In the genomic region with DNA sequence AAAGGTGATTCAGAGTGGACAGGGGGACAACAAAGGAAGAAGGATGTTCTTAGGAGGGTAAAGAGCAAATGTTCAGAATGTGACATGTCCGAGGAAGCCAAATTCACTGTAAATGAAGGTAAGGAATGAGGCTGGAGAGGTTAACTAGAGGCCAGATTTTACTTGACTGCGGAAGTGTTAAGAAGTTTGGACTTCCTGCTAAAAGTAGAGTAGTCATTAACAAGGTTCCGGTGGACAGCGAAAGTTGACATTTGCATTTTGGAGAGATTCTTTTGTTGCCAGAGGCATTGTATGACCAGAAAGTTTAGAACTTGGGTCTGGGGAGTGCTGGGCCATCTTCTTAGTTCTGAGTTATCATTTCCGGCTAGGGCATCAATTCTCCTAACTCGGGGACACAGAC, we compare ENCODE assay signal across 15 cellular contexts. TPM values are rescaled to one million over a fixed set of nuclear protein-coding genes. Genes with fewer than 3 reads are reported as not detected.
DNase-seq lines count a peak whose midpoint lies in the region; ATAC-seq, FAIRE-seq and TF ChIP-seq lines count a peak whose summit lies in the region.
"Had no signal": no experiment of that assay in that cellular context is flagged by ENCODE, and none has a peak within 500 bp of the region (broad histone marks: within the 10 kb centered on the region; RNA-seq: fewer than 3 reads in every experiment).

No MANE protein-coding gene starts in this region.

- no peak overlapping the region for H2BK12ac ChIP-seq in trophoblast cell (ENCODE audit: low read length)

- H3K9me3 Mint-ChIP-seq in CD4-positive, CD25-positive, alpha-beta regulatory T cell: no peaks in the 10 kb centered on the region
- no peaks in the 10 kb centered on the region for H3K9me3 Mint-ChIP-seq in activated naive CD4-positive, alpha-beta T cell treated with anti-CD3 and anti-CD28 coated beads, Interleukin-2, amount 10 ng/mL, durations not matched to agents 7 days and 5 days
- H3K9me3 Mint-ChIP-seq: CD4-positive, alpha-beta memory T cell had no signal

- H4K20me1 ChIP-seq in endothelial cell of umbilical vein (replicated peaks; ENCODE audit: control insufficient read depth, extremely low read depth, insufficient read depth, low read length): no peaks in the 10 kb centered on the region
- H4K20me1 ChIP-seq: BLaER1 treated with 17β-estradiol and CSF1 and Interleukin-3, amounts not matched to agents 10 nM and 100 nM had no signal

- H3K4me3 ChIP-seq in CD4-positive, CD25-positive, alpha-beta regulatory T cell (ENCODE audit: low read depth, low read length): no peak overlapping the region
- no peak overlapping the region for H3K4me3 ChIP-seq in Panc1 (ENCODE audit: low read depth in 2 of 2, low read length in 2 of 2)
- H3K4me3 ChIP-seq in endothelial cell of umbilical vein (replicated peaks in 1 of 3; ENCODE audit: insufficient read depth in 1 of 3, low read depth in 1 of 3, low read length in 3 of 3): no peak overlapping the region
- no peak overlapping the region for H3K4me3 ChIP-seq in trophoblast cell (ENCODE audit: low read depth, low read length)
- H3K4me3 ChIP-seq: BLaER1 treated with 17β-estradiol and CSF1 and Interleukin-3, amounts not matched to agents 10 nM and 100 nM had no signal

- H4K91ac ChIP-seq in trophoblast cell (ENCODE audit: low read depth, low read length): no peak overlapping the region

- no peak overlapping the region for H3K18ac ChIP-seq in trophoblast cell (ENCODE audit: low read length)

- H3K27ac ChIP-seq in CD4-positive, CD25-positive, alpha-beta regulatory T cell (ENCODE audit: insufficient read depth, low read length, poor library complexity, severe bottlenecking): no peak overlapping the region
- peak overlapping the region; percentile 98 for H3K27ac ChIP-seq in Panc1 (ENCODE audit: low read length)
- no peak overlapping the region for H3K27ac ChIP-seq in endothelial cell of umbilical vein (ENCODE audit: insufficient read depth, low read depth, low read length)
- no peak overlapping the region for H3K27ac ChIP-seq in trophoblast cell (ENCODE audit: low read depth, low read length)
- H3K27ac ChIP-seq: BLaER1 treated with 17β-estradiol and CSF1 and Interleukin-3, amounts not matched to agents 10 nM and 100 nM had no signal

- DNase-seq in CD4-positive, CD25-positive, alpha-beta regulatory T cell: no peak
- no peak for DNase-seq in Panc1 (ENCODE audit: low read depth, low spot score)
- DNase-seq in endothelial cell of umbilical vein (ENCODE audit: low read depth, low spot score): no peak
- no peak for DNase-seq in trophoblast cell
- no peak for DNase-seq in RKO (ENCODE audit: low spot score)
- no peak for DNase-seq in activated naive CD4-positive, alpha-beta T cell treated with anti-CD3 and anti-CD28 coated beads, Interleukin-2, amount 10 ng/mL, durations not matched to agents 7 days and 5 days
- DNase-seq: 8988T; ACHN; CD4-positive, alpha-beta memory T cell; GF-D8 had no signal

- H2AFZ ChIP-seq in endothelial cell of umbilical vein (ENCODE audit: low read depth, low read length): peak overlapping the region; percentile 49
- no peak overlapping the region for H2AFZ ChIP-seq in trophoblast cell (ENCODE audit: insufficient read depth, low read length, poor library complexity)

- no peaks in the 10 kb centered on the region for H3K4me1 ChIP-seq in CD4-positive, CD25-positive, alpha-beta regulatory T cell (ENCODE audit: control insufficient read depth, insufficient read depth, low read length, poor library complexity, severe bottlenecking)
- peaks cover 42% of the 10 kb centered on the region for H3K4me1 ChIP-seq in Panc1 (ENCODE audit: control insufficient read depth, insufficient read depth, low read length)
- peaks cover 12% of the 10 kb centered on the region for H3K4me1 ChIP-seq in endothelial cell of umbilical vein (ENCODE audit: control insufficient read depth, extremely low read depth, insufficient read depth, low read length)
- H3K4me1 ChIP-seq in trophoblast cell (ENCODE audit: control insufficient read depth in 1 of 2, insufficient read depth in 2 of 2, low read length in 2 of 2): peaks cover 0 to 5% of the 10 kb centered on the region in 2 experiments
- H3K4me1 ChIP-seq: BLaER1 treated with 17β-estradiol and CSF1 and Interleukin-3, amounts not matched to agents 10 nM and 100 nM had no signal

- TF ChIP-seq CTCF in Panc1 (IDR thresholded peaks at IDR 0.05) (no peak), endothelial cell of umbilical vein (IDR thresholded peaks at IDR 0.05; ENCODE audit: extremely low read depth in 1 of 2, insufficient read depth in 1 of 2, low read depth in 1 of 2, low read length in 2 of 2) (no peak)

- WGBS in trophoblast cell (ENCODE audit: extremely low coverage, insufficient coverage, insufficient read length): no CpG with 5 or more reads among the region's 6 CpGs

- no peak overlapping the region for H3K9ac ChIP-seq in endothelial cell of umbilical vein (replicated peaks; ENCODE audit: extremely low read depth, insufficient read depth, low read length)
- H3K9ac ChIP-seq in trophoblast cell (ENCODE audit: low read length): peak overlapping the region; percentile 45
- H3K9ac ChIP-seq: BLaER1 treated with 17β-estradiol and CSF1 and Interleukin-3, amounts not matched to agents 10 nM and 100 nM had no signal

- no peaks in the 10 kb centered on the region for H3K79me2 ChIP-seq in endothelial cell of umbilical vein (ENCODE audit: control insufficient read depth, insufficient read depth, low read length)
- no peaks in the 10 kb centered on the region for H3K79me2 ChIP-seq in trophoblast cell (ENCODE audit: control insufficient read depth, insufficient read depth, low read length, poor library complexity)

- H3K27me3 ChIP-seq in CD4-positive, CD25-positive, alpha-beta regulatory T cell (ENCODE audit: control insufficient read depth, insufficient read depth, low read length): no peaks in the 10 kb centered on the region
- H3K27me3 ChIP-seq in Panc1 (ENCODE audit: control insufficient read depth, insufficient read depth, low read length) (no peaks in the 10 kb centered on the region), endothelial cell of umbilical vein (ENCODE audit: control insufficient read depth in 2 of 2, insufficient read depth in 2 of 2, low read length in 2 of 2) (no peaks in the 10 kb centered on the region), trophoblast cell (ENCODE audit: insufficient read depth, low read length) (no peaks in the 10 kb centered on the region)
- H3K27me3 ChIP-seq: BLaER1 treated with 17β-estradiol and CSF1 and Interleukin-3, amounts not matched to agents 10 nM and 100 nM had no signal

- H3K4me3 Mint-ChIP-seq in CD4-positive, CD25-positive, alpha-beta regulatory T cell: no peak overlapping the region
- H3K4me3 Mint-ChIP-seq in activated naive CD4-positive, alpha-beta T cell treated with anti-CD3 and anti-CD28 coated beads, Interleukin-2, amount 10 ng/mL, durations not matched to agents 7 days and 5 days: no peak overlapping the region
- H3K4me3 Mint-ChIP-seq: CD4-positive, alpha-beta memory T cell had no signal

- peaks cover 8% of the 10 kb centered on the region for H3K79me1 ChIP-seq in trophoblast cell (ENCODE audit: low read length)

- peak; percentile 72 for FAIRE-seq in endothelial cell of umbilical vein (lab: Jason Lieb, UNC)
- FAIRE-seq: GM19239 had no signal

- peak overlapping the region; percentile 49 for H3K23ac ChIP-seq in trophoblast cell (ENCODE audit: low read length)

- H3K36me3 Mint-ChIP-seq in CD4-positive, CD25-positive, alpha-beta regulatory T cell: no peaks in the 10 kb centered on the region
- H3K36me3 Mint-ChIP-seq in activated naive CD4-positive, alpha-beta T cell treated with anti-CD3 and anti-CD28 coated beads, Interleukin-2, amount 10 ng/mL, durations not matched to agents 7 days and 5 days: no peaks in the 10 kb centered on the region
- H3K36me3 Mint-ChIP-seq: CD4-positive, alpha-beta memory T cell had no signal

- H3K9me3 ChIP-seq in CD4-positive, CD25-positive, alpha-beta regulatory T cell (ENCODE audit: control insufficient read depth in 2 of 2, low read length in 2 of 2): no peaks in the 10 kb centered on the region
- H3K9me3 ChIP-seq in Panc1 (ENCODE audit: control insufficient read depth, insufficient read depth, low read depth, low read length) (no peaks in the 10 kb centered on the region), endothelial cell of umbilical vein (replicated peaks; ENCODE audit: control insufficient read depth, insufficient read depth, low read length) (no peaks in the 10 kb centered on the region), trophoblast cell (ENCODE audit: insufficient read depth, low read depth, low read length) (no peaks in the 10 kb centered on the region)
- H3K9me3 ChIP-seq: BLaER1 treated with 17β-estradiol and CSF1 and Interleukin-3, amounts not matched to agents 10 nM and 100 nM had no signal

- H2AK5ac ChIP-seq in trophoblast cell (ENCODE audit: low read length): no peak overlapping the region

- H3K36me3 ChIP-seq in CD4-positive, CD25-positive, alpha-beta regulatory T cell (ENCODE audit: control insufficient read depth, insufficient read depth, low read length): no peaks in the 10 kb centered on the region
- H3K36me3 ChIP-seq in Panc1 (ENCODE audit: control insufficient read depth, insufficient read depth, low read length): no peaks in the 10 kb centered on the region
- H3K36me3 ChIP-seq in endothelial cell of umbilical vein (ENCODE audit: control insufficient read depth in 2 of 2, extremely low read depth in 1 of 2, insufficient read depth in 2 of 2, low read length in 2 of 2): no peaks in the 10 kb centered on the region
- H3K36me3 ChIP-seq in trophoblast cell (ENCODE audit: control insufficient read depth in 1 of 2, insufficient read depth in 2 of 2, low read length in 2 of 2): no peaks in the 10 kb centered on the region
- H3K36me3 ChIP-seq: BLaER1 treated with 17β-estradiol and CSF1 and Interleukin-3, amounts not matched to agents 10 nM and 100 nM had no signal

- H4K12ac ChIP-seq in trophoblast cell (ENCODE audit: low read depth, low read length): no peak overlapping the region

- no peak overlapping the region for H4K8ac ChIP-seq in trophoblast cell (ENCODE audit: low read depth, low read length)

- H3K27me3 Mint-ChIP-seq in CD4-positive, CD25-positive, alpha-beta regulatory T cell: peaks cover 7% of the 10 kb centered on the region
- peaks cover 19% of the 10 kb centered on the region for H3K27me3 Mint-ChIP-seq in activated naive CD4-positive, alpha-beta T cell treated with anti-CD3 and anti-CD28 coated beads, Interleukin-2, amount 10 ng/mL, durations not matched to agents 7 days and 5 days
- H3K27me3 Mint-ChIP-seq: CD4-positive, alpha-beta memory T cell had no signal

- dilution Hi-C loops in endothelial cell of umbilical vein (cut with MboI; ENCODE audit: extremely low pct_ligation_motif_present, low sequenced_read_pairs): no loop called here

- CTCF ChIA-PET in Panc1 (lab: Charles Lee): interaction anchor here (0.5 to 1.4 kb wide), 2 partner anchors 60 to 281 kb away, joined by 3 to 5 read pairs; no protein-coding TSS in a partner anchor
- CTCF ChIA-PET in endothelial cell of umbilical vein (lab: Charles Lee): interaction anchor here (1.4 to 9.7 kb wide), 5 partner anchors 18 to 282 kb away, joined by 4 to 138 read pairs (median 11); no protein-coding TSS in a partner anchor
- CTCF ChIA-PET in activated naive CD4-positive, alpha-beta T cell treated with anti-CD3 and anti-CD28 coated beads, Interleukin-2, amount 10 ng/mL, durations not matched to agents 7 days and 5 days (lab: Charles Lee): interaction anchor here (0.6 to 3.2 kb wide), 4 partner anchors 62 to 317 kb away, joined by 3 to 18 read pairs (median 6); no protein-coding TSS in a partner anchor

- intact Hi-C loops in Panc1 (cut with micrococcal nuclease; ENCODE audit: unreplicated experiment) (no loop called here), endothelial cell of umbilical vein (cut with micrococcal nuclease) (loop anchor here (1.0 kb wide), 1 partner anchor 64 kb away; no protein-coding TSS in a partner anchor)

- no peak overlapping the region for H2BK120ac ChIP-seq in trophoblast cell (ENCODE audit: insufficient read depth, low read length, poor library complexity)

- TF ChIP-seq POLR2A in endothelial cell of umbilical vein (IDR thresholded peaks at IDR 0.05; ENCODE audit: low read depth, low read length): no peak

- peak overlapping the region; percentile 74 for H3K4me2 ChIP-seq in endothelial cell of umbilical vein (ENCODE audit: insufficient read depth, low read length)
- peak overlapping the region; percentile 26 for H3K4me2 ChIP-seq in trophoblast cell (ENCODE audit: low read length)
- H3K4me2 ChIP-seq: BLaER1 treated with 17β-estradiol and CSF1 and Interleukin-3, amounts not matched to agents 10 nM and 100 nM had no signal

- ATAC-seq in CD4-positive, CD25-positive, alpha-beta regulatory T cell (ENCODE audit: low read depth in 2 of 2): no peak
- ATAC-seq in Panc1: no peak
- no peak for ATAC-seq in HG03175 (IDR thresholded peaks at IDR 0.05; ENCODE audit: unreplicated experiment)
- ATAC-seq in HG02852 (IDR thresholded peaks at IDR 0.05; ENCODE audit: unreplicated experiment): no peak
- ATAC-seq: HCT116 had no signal

- H3K4me1 Mint-ChIP-seq in CD4-positive, CD25-positive, alpha-beta regulatory T cell: peaks cover 0 to 5% (median 2%) of the 10 kb centered on the region in 4 donors
- no peaks in the 10 kb centered on the region for H3K4me1 Mint-ChIP-seq in activated naive CD4-positive, alpha-beta T cell treated with anti-CD3 and anti-CD28 coated beads, Interleukin-2, amount 10 ng/mL, durations not matched to agents 7 days and 5 days
- H3K4me1 Mint-ChIP-seq: CD4-positive, alpha-beta memory T cell had no signal

- no peak overlapping the region for H2BK5ac ChIP-seq in trophoblast cell (ENCODE audit: low read depth, low read length, poor library complexity)

- BruUV-seq in Panc1 (replicated peaks; lab: Mats Ljungman, UMichigan) (no TSS peak), endothelial cell of umbilical vein (replicated peaks; lab: Mats Ljungman, UMichigan) (no TSS peak)

- H3K9me1 ChIP-seq in endothelial cell of umbilical vein (replicated peaks; ENCODE audit: control insufficient read depth, extremely low read depth, insufficient read depth, low read length): no peaks in the 10 kb centered on the region

- POLR2A ChIA-PET in Panc1 (lab: Charles Lee) (no interaction called here), endothelial cell of umbilical vein (lab: Charles Lee) (no interaction called here)

- no peak overlapping the region for H3K4ac ChIP-seq in trophoblast cell (ENCODE audit: low read depth, low read length)

- no peak overlapping the region for H3K14ac ChIP-seq in trophoblast cell (ENCODE audit: low read length)

- peak overlapping the region in 2 of 3 donors; percentile 31 to 32 for H3K27ac Mint-ChIP-seq in CD4-positive, CD25-positive, alpha-beta regulatory T cell
- no peak overlapping the region for H3K27ac Mint-ChIP-seq in activated naive CD4-positive, alpha-beta T cell treated with anti-CD3 and anti-CD28 coated beads, Interleukin-2, amount 10 ng/mL, durations not matched to agents 7 days and 5 days

- in situ Hi-C loops in Panc1 (cut with HindIII; ENCODE audit: low pct_unique_long_range_greater_than_20kb, low sequenced_read_pairs): no loop called here

RNA-seq across cellular contexts. Expression of gene ERRFI1, which starts 7.2 kb away (rescaled TPM):
- total RNA-seq in CD4-positive, CD25-positive, alpha-beta regulatory T cell: 5.8 TPM
- polyA plus RNA-seq in CD4-positive, CD25-positive, alpha-beta regulatory T cell: 1 to 10 TPM in 1 of 4 donors, under 1 TPM in 2, not detected in 1; 0.37 to 1.2 (median 0.75) TPM
- total RNA-seq in Panc1 (2021; ENCODE audit: unreplicated experiment): 299 TPM
- polyA plus RNA-seq in Panc1 (2012; ENCODE audit: insufficient read length): 276 TPM
- 28.1 and 31.2 TPM in 2 replicates for total RNA-seq in endothelial cell of umbilical vein
- 28.5 and 32.0 TPM in 2 replicates for polyA plus RNA-seq in endothelial cell of umbilical vein
- polyA plus RNA-seq in endothelial cell of umbilical vein (2011; cell fraction: cytosol; rRNA removed): 32.7 and 37.9 TPM in 2 replicates
- 77.0 and 97.1 TPM in 2 replicates for polyA plus RNA-seq in endothelial cell of umbilical vein (2011; cell fraction: nucleus; rRNA removed)
- 37.1 and 37.2 TPM in 2 replicates for polyA plus RNA-seq in endothelial cell of umbilical vein (2012)
- polyA minus RNA-seq in endothelial cell of umbilical vein: 21.9 and 24.0 TPM in 2 replicates
- 6.7 TPM for polyA minus RNA-seq in endothelial cell of umbilical vein (2011; cell fraction: cytosol; rRNA and poly(A)+ RNA removed)
- 41.6 and 74.4 TPM in 2 replicates for polyA minus RNA-seq in endothelial cell of umbilical vein (2011; cell fraction: nucleus; rRNA and poly(A)+ RNA removed)
- polyA plus RNA-seq in trophoblast cell (2013): 267 and 277 TPM in 2 replicates
